In genomic region chr1:156369685-156370286, GRCh38 we compare ENCODE assay signal across 21 cellular contexts. TPM values are rescaled to one million over a fixed set of nuclear protein-coding genes. Genes with fewer than 3 reads are reported as not detected.
DNase-seq lines count a peak whose midpoint lies in the region; ATAC-seq and TF ChIP-seq lines count a peak whose summit lies in the region.
"Not testable (repeated sequence)": the region's sequence is repeated elsewhere in the genome, so short reads cannot be mapped to it uniquely, and the experiment has no call there.
"Had no signal": no experiment of that assay in that cellular context is flagged by ENCODE, and none has a peak within 500 bp of the region (broad histone marks: within the 10 kb centered on the region; RNA-seq: fewer than 3 reads in every experiment).

No MANE protein-coding gene starts in this region.

- TF ChIP-seq CTCF in KMS-11 (conservative IDR thresholded peaks at IDR 0.05; ENCODE audit: low read depth, low read length); chondrocyte (IDR thresholded peaks at IDR 0.05); glutamatergic neuron (IDR thresholded peaks at IDR 0.05; ENCODE audit: partially characterized antibody, unreplicated experiment); liver (IDR thresholded peaks at IDR 0.05; ENCODE audit: low read depth, low read length, missing input control); neural progenitor cell (IDR thresholded peaks at IDR 0.05); thoracic aorta (IDR thresholded peaks at IDR 0.05): not testable (repeated sequence)

- H3K4me1 Mint-ChIP-seq in activated CD4-positive, alpha-beta T cell treated with anti-CD3 and anti-CD28 coated beads for 36 hours; chondrocyte (ENCODE audit: low read depth); glutamatergic neuron (ENCODE audit: low read depth, unreplicated experiment); neural progenitor cell: not testable (repeated sequence)

- H3K4me1 ChIP-seq in ES-I3 (ENCODE audit: insufficient read depth, low read length); KMS-11 (ENCODE audit: low read depth, poor library complexity, severe bottlenecking); liver (ENCODE audit: control insufficient read depth in 4 of 4, insufficient read depth in 4 of 4, low read length in 3 of 4); thoracic aorta (ENCODE audit: control insufficient read depth in 1 of 2, low read depth in 2 of 2): not testable (repeated sequence)
- H3K4me1 ChIP-seq in neural progenitor cell, result peaks cover 10% of the 10 kb centered on the region

- not testable (repeated sequence) for H3K79me2 ChIP-seq in KMS-11 (ENCODE audit: insufficient read depth, low read depth); neural progenitor cell (ENCODE audit: low read depth)

- not testable (repeated sequence) for H4K20me1 ChIP-seq in KMS-11 (ENCODE audit: insufficient read depth); neural progenitor cell (ENCODE audit: low read depth)

- peak overlapping the region; percentile 47 for H3K4me3 Mint-ChIP-seq in activated CD4-positive, alpha-beta T cell treated with anti-CD3 and anti-CD28 coated beads for 36 hours
- H3K4me3 Mint-ChIP-seq in chondrocyte (ENCODE audit: unreplicated experiment), result peak overlapping the region; percentile 54
- H3K4me3 Mint-ChIP-seq in glutamatergic neuron (ENCODE audit: unreplicated experiment), result peak overlapping the region; percentile 64
- H3K4me3 Mint-ChIP-seq in neural progenitor cell, result peak overlapping the region; percentile 74

- H3K27ac Mint-ChIP-seq in activated CD4-positive, alpha-beta T cell treated with anti-CD3 and anti-CD28 coated beads for 36 hours; chondrocyte (ENCODE audit: unreplicated experiment); glutamatergic neuron (ENCODE audit: unreplicated experiment); neural progenitor cell: not testable (repeated sequence)

- H3F3A ChIP-seq in neural progenitor cell (ENCODE audit: low read depth), result not testable (repeated sequence)

- not testable (repeated sequence) for DNase-seq in activated CD4-positive, alpha-beta T cell treated with anti-CD3 and anti-CD28 coated beads for 36 hours; chondrocyte (ENCODE audit: low spot score); glutamatergic neuron; neural progenitor cell (ENCODE audit: low spot score); thoracic aorta (ENCODE audit: low spot score)

- H2AFZ ChIP-seq in KMS-11 (ENCODE audit: low read depth); neural progenitor cell (replicated peaks): not testable (repeated sequence)

- not testable (repeated sequence) for H3K36me3 Mint-ChIP-seq in activated CD4-positive, alpha-beta T cell treated with anti-CD3 and anti-CD28 coated beads for 36 hours (ENCODE audit: low read depth); chondrocyte (ENCODE audit: low read depth); glutamatergic neuron (ENCODE audit: unreplicated experiment); neural progenitor cell

- intact Hi-C loops in activated CD4-positive, alpha-beta T cell treated with anti-CD3 and anti-CD28 coated beads for 36 hours (cut with DNase I, micrococcal nuclease), result loop anchor here in 1 of 2 experiments (2.0 to 10.0 kb wide), 2 partner anchors 21 to 185 kb away; no protein-coding TSS in a partner anchor

- CTCF ChIA-PET in activated CD4-positive, alpha-beta T cell treated with anti-CD3 and anti-CD28 coated beads for 36 hours (lab: Charles Lee), result interaction anchor here (0.6 to 1.4 kb wide), 3 partner anchors 16 to 253 kb away, joined by 3 to 7 read pairs (median 3); no protein-coding TSS in a partner anchor

- not testable (repeated sequence) for H3K9me3 ChIP-seq in ES-I3 (ENCODE audit: control insufficient read depth, insufficient read depth, low read length); liver (ENCODE audit: control insufficient read depth in 4 of 4, low read length in 3 of 4); neural progenitor cell (ENCODE audit: low read depth); thoracic aorta

- H3K9ac ChIP-seq in ES-I3 (ENCODE audit: low read depth, low read length), result peak overlapping the region; percentile 69; the same call in 1 of the 2 replicates
- H3K9ac ChIP-seq in KMS-11, neural progenitor cell: not testable (repeated sequence)
- peak overlapping the region in 1 of 2 donors; percentile 11 for H3K9ac ChIP-seq in liver (ENCODE audit: low read depth in 1 of 2, low read length in 2 of 2)

- not testable (repeated sequence) for H3K36me3 ChIP-seq in ES-I3 (ENCODE audit: insufficient read depth, low read length); KMS-11 (ENCODE audit: insufficient read depth); liver (ENCODE audit: control insufficient read depth in 4 of 4, insufficient read depth in 3 of 4, low read depth in 1 of 4, low read length in 3 of 4); neural progenitor cell; thoracic aorta

- H3K4me2 ChIP-seq in KMS-11 (peak overlapping the region; percentile 22; the same call in 1 of the 2 replicates), neural progenitor cell (peak overlapping the region; percentile 70)

- POLR2A ChIA-PET in activated CD4-positive, alpha-beta T cell treated with anti-CD3 and anti-CD28 coated beads for 36 hours (lab: Charles Lee), result not testable (repeated sequence)

- peaks cover 22% of the 10 kb centered on the region for H3K27me3 Mint-ChIP-seq in activated CD4-positive, alpha-beta T cell treated with anti-CD3 and anti-CD28 coated beads for 36 hours
- H3K27me3 Mint-ChIP-seq in chondrocyte (ENCODE audit: low read depth) (peaks cover 29% of the 10 kb centered on the region), neural progenitor cell (ENCODE audit: insufficient read depth, low read depth) (peaks cover 53% of the 10 kb centered on the region)
- not testable (repeated sequence) for H3K27me3 Mint-ChIP-seq in glutamatergic neuron (ENCODE audit: unreplicated experiment)

- not testable (repeated sequence) for H3K9me3 Mint-ChIP-seq in activated CD4-positive, alpha-beta T cell treated with anti-CD3 and anti-CD28 coated beads for 36 hours (ENCODE audit: low read depth); chondrocyte (ENCODE audit: low read depth); glutamatergic neuron (ENCODE audit: unreplicated experiment); neural progenitor cell

- H3K4me3 ChIP-seq in KMS-11 (IDR thresholded peaks at IDR 0.05; ENCODE audit: insufficient read depth, low read depth, low read length) (peak overlapping the region; percentile 37), liver (ENCODE audit: low read depth in 1 of 3, low read length in 3 of 3) (peak overlapping the region in 2 of 3 donors; percentile 63 to 67), neural progenitor cell (peak overlapping the region; percentile 37), thoracic aorta (peak overlapping the region; percentile 69)

- not testable (repeated sequence) for H3K27ac ChIP-seq in KMS-11; liver (ENCODE audit: low read depth in 1 of 2, low read length in 2 of 2); neural progenitor cell; thoracic aorta

- not testable (repeated sequence) for ATAC-seq in activated CD4-positive, alpha-beta T cell treated with anti-CD3 and anti-CD28 coated beads for 36 hours; thoracic aorta (ENCODE audit: insufficient number of reproducible peaks, low FRiP score, low read depth)

- TF ChIP-seq RAD21 in liver (IDR thresholded peaks at IDR 0.05), result not testable (repeated sequence)

- H3K27me3 ChIP-seq in KMS-11 (ENCODE audit: insufficient read depth, low read depth), result peaks cover 98% of the 10 kb centered on the region
- not testable (repeated sequence) for H3K27me3 ChIP-seq in liver (ENCODE audit: control insufficient read depth in 4 of 4, insufficient read depth in 4 of 4, low read length in 3 of 4); thoracic aorta (replicated peaks; ENCODE audit: insufficient read depth)
- H3K27me3 ChIP-seq in neural progenitor cell, result peaks cover 81% of the 10 kb centered on the region

- 87% methylated on average over 10 of the region's 10 CpGs for WGBS in liver

RNA-seq across cellular contexts. Expression of gene RHBG, which starts 0.8 kb away (rescaled TPM):
- not detected for total RNA-seq in activated CD4-positive, alpha-beta T cell treated with anti-CD3 and anti-CD28 coated beads for 36 hours
- total RNA-seq in chondrocyte, result not detected in 3 replicates
- not detected for total RNA-seq in glutamatergic neuron (ENCODE audit: unreplicated experiment)
- 1 to 10 TPM; 1.0 to 3.5 TPM for total RNA-seq in liver
- polyA plus RNA-seq in liver, result 1 to 10 TPM in 1 of 2 donors, under 1 TPM in 1; 0.25 to 6.4 TPM
- total RNA-seq in neural progenitor cell (ENCODE audit: low replicate concordance), result not detected in 2 replicates
- not detected for total RNA-seq in thoracic aorta
- total RNA-seq: activated naive CD4-positive, alpha-beta T cell treated with anti-CD3 and anti-CD28 coated beads for 36 hours; CD4-positive, alpha-beta T cell; fibroblast of villous mesenchyme; IMR-90; myocyte; omental fat pad; right cardiac atrium; RPMI7951; SK-MEL-5; T-helper 1 cell treated with Interleukin-12 subunit alpha and Interleukin-12 subunit beta and Interleukin-4 antibody, amounts not matched to agents 30 ng/mL and 1 ng/mL, for 36 hours; thyroid gland had no signal
- polyA plus RNA-seq: heart left ventricle, IMR-90, lung had no signal

RNA-seq across cellular contexts. Expression of gene TSACC, which starts 31.5 kb away (rescaled TPM):
- under 1 TPM; 0.25 to 0.83 TPM for total RNA-seq in activated CD4-positive, alpha-beta T cell treated with anti-CD3 and anti-CD28 coated beads for 36 hours
- not detected in 3 replicates for total RNA-seq in chondrocyte
- total RNA-seq in glutamatergic neuron (ENCODE audit: unreplicated experiment), result not detected
- total RNA-seq in liver, result under 1 TPM in 1 of 2 donors, not detected in 1; 0.28 TPM
- 1 to 10 TPM in 1 of 2 donors, under 1 TPM in 1; 0.60 to 2.7 TPM for polyA plus RNA-seq in liver
- 0.87 TPM in 1 of 2 replicates, not detected in the other for total RNA-seq in neural progenitor cell (ENCODE audit: low replicate concordance)
- total RNA-seq in thoracic aorta, result not detected
- total RNA-seq: CD4-positive, alpha-beta T cell; fibroblast of villous mesenchyme; IMR-90; lung; myocyte; omental fat pad; right cardiac atrium; RPMI7951; T-helper 1 cell treated with Interleukin-12 subunit alpha and Interleukin-12 subunit beta and Interleukin-4 antibody, amounts not matched to agents 30 ng/mL and 1 ng/mL, for 36 hours had no signal
- polyA plus RNA-seq: heart left ventricle had no signal

RNA-seq across cellular contexts. Expression of gene CCT3, which starts 31.7 kb away (rescaled TPM):
- total RNA-seq in activated CD4-positive, alpha-beta T cell treated with anti-CD3 and anti-CD28 coated beads for 36 hours, result 100 to 1,000 TPM; 297 to 406 TPM
- total RNA-seq in chondrocyte, result 159 to 204 TPM (median 161 TPM) in 3 replicates
- 347 TPM for total RNA-seq in glutamatergic neuron (ENCODE audit: unreplicated experiment)
- total RNA-seq in liver, result 100 to 1,000 TPM; 135 to 144 TPM
- 100 to 1,000 TPM in 1 of 2 donors, 10 to 100 TPM in 1; 74.5 to 102 TPM for polyA plus RNA-seq in liver
- 434 and 523 TPM in 2 replicates for total RNA-seq in neural progenitor cell (ENCODE audit: low replicate concordance)
- total RNA-seq in thoracic aorta, result 100 to 1,000 TPM; 104 to 106 TPM
